Comparison of ENCODE assay signal across 15 cellular contexts in the genomic region with DNA sequence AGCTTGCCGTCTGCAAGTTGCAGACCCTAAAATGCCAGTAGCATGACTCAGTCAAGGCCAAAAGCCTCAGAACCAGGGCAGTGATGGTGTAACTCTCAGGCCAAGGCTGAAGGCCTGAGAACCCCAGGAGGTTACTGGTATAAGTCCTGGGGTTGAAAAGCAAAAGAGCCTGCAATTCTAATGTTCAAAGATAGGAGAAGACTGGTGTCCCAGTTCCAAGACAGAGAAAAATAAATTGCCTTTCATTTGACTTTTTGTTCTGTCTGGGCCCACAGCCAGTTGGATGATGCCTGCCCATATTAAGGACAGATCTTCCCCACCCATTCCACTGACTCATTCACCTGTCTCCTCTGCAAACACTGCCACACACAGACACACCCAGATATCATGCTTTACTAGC.
DNase-seq lines count a peak whose midpoint lies in the region; ATAC-seq, FAIRE-seq and TF ChIP-seq lines count a peak whose summit lies in the region.
"Had no signal": no experiment of that assay in that cellular context is flagged by ENCODE, and none has a peak within 500 bp of the region (broad histone marks: within the 10 kb centered on the region; RNA-seq: fewer than 3 reads in every experiment).

No MANE protein-coding gene starts in this region.

- H3K36me3 ChIP-seq in brain microvascular endothelial cell (replicated peaks), result no peaks in the 10 kb centered on the region
- H3K36me3 ChIP-seq in kidney (ENCODE audit: control insufficient read depth in 1 of 2, insufficient read depth in 2 of 2, low read length in 2 of 2), result no peaks in the 10 kb centered on the region
- H3K36me3 ChIP-seq: BLaER1, neural progenitor cell had no signal

- intact Hi-C loops in kidney (cut with DNase I), result no loop called here

- H3K4me1 ChIP-seq in kidney (ENCODE audit: control insufficient read depth in 1 of 2, insufficient read depth in 1 of 2, low read depth in 1 of 2, low read length in 2 of 2), result no peaks in the 10 kb centered on the region
- H3K4me1 ChIP-seq: BLaER1 had no signal

- no peak overlapping the region for H3K4me3 ChIP-seq in brain microvascular endothelial cell (ENCODE audit: low read depth, low read length)
- H3K4me3 ChIP-seq in kidney (ENCODE audit: low read length in 2 of 2), result no peak overlapping the region
- H3K4me3 ChIP-seq: BLaER1, neural progenitor cell had no signal

- no peak for ATAC-seq in GM18870 (IDR thresholded peaks at IDR 0.05; ENCODE audit: unreplicated experiment)
- ATAC-seq: left colon had no signal

- in situ Hi-C loops in brain microvascular endothelial cell (cut with HindIII; ENCODE audit: low pct_ligation_motif_present, low sequenced_read_pairs), result no loop called here

- POLR2A ChIA-PET in HEK293T (lab: Yijun Ruan, JAX), result no interaction called here

- peaks cover 0 to 2% of the 10 kb centered on the region in 2 donors for H3K9me3 ChIP-seq in kidney (ENCODE audit: control insufficient read depth in 1 of 2, low read length in 2 of 2)

- no peak overlapping the region for H3K9ac ChIP-seq in kidney (ENCODE audit: low read length in 2 of 2)
- H3K9ac ChIP-seq: BLaER1, neural progenitor cell had no signal

- H3K27ac ChIP-seq in brain microvascular endothelial cell (no peak overlapping the region), kidney (ENCODE audit: low read depth in 2 of 2, low read length in 2 of 2) (no peak overlapping the region)
- H3K27ac ChIP-seq: BLaER1, neural progenitor cell had no signal

- H3K27me3 ChIP-seq in brain microvascular endothelial cell (replicated peaks), result no peaks in the 10 kb centered on the region
- H3K27me3 ChIP-seq: BLaER1, neural progenitor cell had no signal

- DNase-seq in Daoy (ENCODE audit: low read depth) (peak; percentile 70), NCI-H226 (peak; percentile 48), brain microvascular endothelial cell (no peak), kidney tubule cell (ENCODE audit: low spot score) (peak; percentile 2), HEK293T (ENCODE audit: extremely low spot score) (no peak), kidney (no peak), ecto neural progenitor cell (ENCODE audit: low spot score) (no peak)
- DNase-seq: activated CD4-positive, alpha-beta T cell treated with anti-CD3 and anti-CD28 coated beads for 48 hours; caudate nucleus; left colon; NCI-H1105; NCI-H82 had no signal

- CTCF ChIA-PET in HEK293T (lab: Yijun Ruan, JAX), result no interaction called here

- FAIRE-seq in kidney (lab: Jason Lieb, UNC), result no peak

- TF ChIP-seq CTCF in brain microvascular endothelial cell (IDR thresholded peaks at IDR 0.05; ENCODE audit: low read depth, low read length, missing control alignments) (peak; percentile 16), kidney (IDR thresholded peaks at IDR 0.05; ENCODE audit: borderline replicate concordance, extremely low read depth, insufficient read depth) (no peak)

TF ChIP-seq in HEK293T, 16 proteins besides CTCF, POLR2A, EP300 and RAD21:
- TF ChIP-seq CTBP1 (IDR thresholded peaks at IDR 0.05; ENCODE audit: borderline replicate concordance) (no peak), HDGF (IDR thresholded peaks at IDR 0.05; ENCODE audit: borderline replicate concordance) (no peak), NFRKB (IDR thresholded peaks at IDR 0.05) (no peak), SUZ12 (IDR thresholded peaks at IDR 0.05) (no peak), TARDBP (IDR thresholded peaks at IDR 0.05) (no peak), ELF4 (IDR thresholded peaks at IDR 0.05) (no peak)
- TF ChIP-seq, protein P1, sequence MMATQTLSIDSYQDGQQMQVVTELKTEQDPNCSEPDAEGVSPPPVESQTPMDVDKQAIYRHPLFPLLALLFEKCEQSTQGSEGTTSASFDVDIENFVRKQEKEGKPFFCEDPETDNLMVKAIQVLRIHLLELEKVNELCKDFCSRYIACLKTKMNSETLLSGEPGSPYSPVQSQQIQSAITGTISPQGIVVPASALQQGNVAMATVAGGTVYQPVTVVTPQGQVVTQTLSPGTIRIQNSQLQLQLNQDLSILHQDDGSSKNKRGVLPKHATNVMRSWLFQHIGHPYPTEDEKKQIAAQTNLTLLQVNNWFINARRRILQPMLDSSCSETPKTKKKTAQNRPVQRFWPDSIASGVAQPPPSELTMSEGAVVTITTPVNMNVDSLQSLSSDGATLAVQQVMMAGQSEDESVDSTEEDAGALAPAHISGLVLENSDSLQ (IDR thresholded peaks at IDR 0.05), result no peak

Comparison
In these comparisons a context has a peak if more than half of its experiments do, and no peak if none do; other contexts are left out.
1. DNase-seq: peak in Daoy (single experiment), NCI-H226 (single experiment) and kidney tubule cell (single experiment); none in brain microvascular endothelial cell (single experiment), HEK293T (single experiment), kidney (single experiment) and ecto neural progenitor cell (single experiment).